17 cellular contexts compared by ENCODE assay signal in genomic region chr18:75531212-75531850, GRCh38.
"Had no signal": no experiment of that assay in that cellular context is flagged by ENCODE, and none has a peak within 500 bp of the region (broad histone marks: within the 10 kb centered on the region; RNA-seq: fewer than 3 reads in every experiment).

No MANE protein-coding gene starts in this region.

- H3K36me3 ChIP-seq: esophagus squamous epithelium, lower lobe of right lung, suprapubic skin had no signal

- H3K27ac Mint-ChIP-seq: mesothelial cell of epicardium had no signal

- H3K27me3 ChIP-seq: esophagus squamous epithelium, suprapubic skin had no signal

- H3K4me3 Mint-ChIP-seq: activated T-cell treated with anti-CD3 and anti-CD28 coated beads, Interleukin-2, amount 50 U/mL, for 4 hours; mesothelial cell of epicardium had no signal

- DNase-seq: activated CD4-positive, alpha-beta T cell treated with anti-CD3 and anti-CD28 coated beads, Interleukin-2, amount 50 U/mL, for 48 hours; activated CD4-positive, CD25-positive, alpha-beta regulatory T cell treated with anti-CD3 and anti-CD28 coated beads, Interleukin-2, amount 50 U/mL, for 72 hours; activated effector memory CD4-positive, alpha-beta T cell treated with Interleukin-2 at 50 U/mL for 16 hours; activated naive CD4-positive, alpha-beta T cell treated with anti-CD3 and anti-CD28 coated beads, Interleukin-2, amount 50 U/mL, for 16 hours; activated T-cell treated with anti-CD3 and anti-CD28 coated beads, Interleukin-2, amount 50 U/mL, for 4 hours; caudate nucleus; esophagus squamous epithelium; head of caudate nucleus; lower lobe of right lung; stimulated activated CD4-positive, alpha-beta T cell treated with anti-CD3 and anti-CD28 coated beads, Interleukin-15, amount 100 ng/mL, for 24 hours; stimulated activated CD4-positive, alpha-beta T cell treated with anti-CD3 and anti-CD28 coated beads, Interleukin-4, amount 100 ng/mL, for 24 hours; stimulated activated naive CD8-positive, alpha-beta T cell treated with anti-CD3 and anti-CD28 coated beads, Interleukin-15, Interleukin-2, amounts not matched to agents 100 U/mL and 50 U/mL, for 24 hours; T-helper 9 cell; trophoblast cell had no signal

- H3K9me3 Mint-ChIP-seq: activated T-cell treated with anti-CD3 and anti-CD28 coated beads, Interleukin-2, amount 50 U/mL, for 4 hours; mesothelial cell of epicardium had no signal

- H3K36me3 Mint-ChIP-seq: mesothelial cell of epicardium had no signal

- H3K4me3 ChIP-seq: esophagus squamous epithelium, lower lobe of right lung, SK-N-MC, suprapubic skin had no signal
